9 cellular contexts compared by ENCODE assay signal in the genomic region with DNA sequence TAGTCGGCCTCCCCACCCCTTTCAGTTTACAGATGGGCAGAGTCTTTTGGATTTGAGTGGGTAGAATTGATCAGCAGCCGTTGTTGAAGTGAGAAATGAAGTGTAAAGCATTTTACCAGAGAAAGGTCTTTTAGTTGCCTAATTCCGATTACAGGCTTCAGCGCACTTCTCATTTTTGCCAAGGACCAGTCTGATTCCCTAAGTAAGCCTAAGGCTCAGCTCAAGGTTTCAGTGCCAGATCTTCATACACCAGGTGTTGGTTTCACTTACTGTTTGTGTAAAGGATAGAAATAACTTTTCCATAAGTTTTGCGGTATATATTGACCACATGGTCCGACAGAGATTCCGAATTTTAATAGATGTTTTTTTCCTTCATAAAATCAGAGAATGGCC.
A peak's percentile ranks its signal among the peaks of the same experiment; 100 is the strongest.
DNase-seq lines count a peak whose midpoint lies in the region; ATAC-seq, FAIRE-seq and TF ChIP-seq lines count a peak whose summit lies in the region.
"Had no signal": no experiment of that assay in that cellular context is flagged by ENCODE, and none has a peak within 500 bp of the region (broad histone marks: within the 10 kb centered on the region; RNA-seq: fewer than 3 reads in every experiment).

No MANE protein-coding gene starts in this region.

- H3K4me1 ChIP-seq in GM12878 (ENCODE audit: control insufficient read depth, insufficient read depth, low read length) = peaks cover 30% of the 10 kb centered on the region
- H3K4me1 ChIP-seq in muscle layer of colon (ENCODE audit: insufficient read depth, low read length) = peaks cover 61% of the 10 kb centered on the region
- H3K4me1 ChIP-seq in mucosa of descending colon (ENCODE audit: low read depth) = peaks cover 35% of the 10 kb centered on the region

- BruUV-seq in GM12878 (replicated peaks; lab: Mats Ljungman, UMichigan) = no TSS peak

- no peak for TF ChIP-seq CTCF in GM12878 (IDR thresholded peaks at IDR 0.05 in 2 of 3, conservative IDR thresholded peaks at IDR 0.05 in 1 of 3; ENCODE audit: control insufficient read depth in 2 of 3, extremely low read depth in 1 of 3, insufficient read depth in 1 of 3, low read depth in 3 of 3, low read length in 3 of 3)
- no peak for TF ChIP-seq CTCF in mucosa of descending colon (IDR thresholded peaks at IDR 0.05)

- peak overlapping the region; percentile 84 for H3K4me3 Mint-ChIP-seq in stimulated activated naive CD8-positive, alpha-beta T cell treated with anti-CD3 and anti-CD28 coated beads, Interleukin-15, Interleukin-2, amounts not matched to agents 100 ng/mL and 50 ng/mL, for 24 hours

- peaks cover 6% of the 10 kb centered on the region; the same call in 1 of the 2 replicates for H4K20me1 ChIP-seq in GM12878 (ENCODE audit: control insufficient read depth, insufficient read depth)

- peaks cover 64% of the 10 kb centered on the region for H3K4me1 Mint-ChIP-seq in stimulated activated naive CD8-positive, alpha-beta T cell treated with anti-CD3 and anti-CD28 coated beads, Interleukin-15, Interleukin-2, amounts not matched to agents 100 ng/mL and 50 ng/mL, for 24 hours (ENCODE audit: low read depth)

- in situ Hi-C loops in GM12878 (cut with MboI) = no loop called here

- peaks cover 6% of the 10 kb centered on the region for H3K79me2 ChIP-seq in GM12878 (ENCODE audit: control insufficient read depth, insufficient read depth, low read length)

- H3K27me3 Mint-ChIP-seq in stimulated activated naive CD8-positive, alpha-beta T cell treated with anti-CD3 and anti-CD28 coated beads, Interleukin-15, Interleukin-2, amounts not matched to agents 100 ng/mL and 50 ng/mL, for 24 hours = no peaks in the 10 kb centered on the region

- TF ChIP-seq POLR2A in GM12878 (IDR thresholded peaks at IDR 0.05; ENCODE audit: low read depth, low read length) = no peak

- CTCF ChIA-PET in GM12878 (lab: Yijun Ruan, JAX) = interaction anchor here (1.0 kb wide), 1 partner anchor 131 kb away, joined by 4 read pairs; no protein-coding TSS in a partner anchor

- H3K4me2 ChIP-seq in GM12878 (ENCODE audit: control insufficient read depth, insufficient read depth) = peak overlapping the region; percentile 81; the same call in 1 of the 2 replicates

- TF ChIP-seq EP300 in GM12878 (IDR thresholded peaks at IDR 0.05; ENCODE audit: borderline replicate concordance in 1 of 2, control insufficient read depth in 1 of 2, low read depth in 2 of 2, low read length in 2 of 2) = no peak

- no peak overlapping the region for H2AFZ ChIP-seq in GM12878 (ENCODE audit: control insufficient read depth, low read depth, low read length)

- TF ChIP-seq RAD21 in GM12878 (IDR thresholded peaks at IDR 0.05; ENCODE audit: insufficient read depth, low read depth, low read length) = no peak

- H3K36me3 ChIP-seq in GM12878 (ENCODE audit: control insufficient read depth in 2 of 2, insufficient read depth in 2 of 2, low read length in 1 of 2) (peaks cover 0 to 3% of the 10 kb centered on the region in 2 experiments; a peak in 2 of 4 replicates), muscle layer of colon (ENCODE audit: insufficient read depth, low read length) (no peaks in the 10 kb centered on the region), mucosa of descending colon (ENCODE audit: low read depth) (no peaks in the 10 kb centered on the region)

- H3K27me3 ChIP-seq in GM12878 (replicated peaks in 1 of 2; ENCODE audit: control insufficient read depth in 2 of 2, insufficient read depth in 2 of 2, low read length in 1 of 2) (no peaks in the 10 kb centered on the region), muscle layer of colon (ENCODE audit: control insufficient read depth in 1 of 2, insufficient read depth in 2 of 2, low read length in 2 of 2) (no peaks in the 10 kb centered on the region)

- H3K27ac ChIP-seq in GM12878 (ENCODE audit: control insufficient read depth, insufficient read depth) = no peak overlapping the region
- H3K27ac ChIP-seq in muscle layer of colon (ENCODE audit: low read depth, low read length) = peak overlapping the region; percentile 79

- H3K9me3 Mint-ChIP-seq in stimulated activated naive CD8-positive, alpha-beta T cell treated with anti-CD3 and anti-CD28 coated beads, Interleukin-15, Interleukin-2, amounts not matched to agents 100 ng/mL and 50 ng/mL, for 24 hours = no peaks in the 10 kb centered on the region

- POLR2A ChIA-PET in GM12878 (lab: Charles Lee) = interaction anchor here (1.4 kb wide), 1 partner anchor 13 kb away, joined by 3 read pairs; no protein-coding TSS in a partner anchor

- peaks cover 19% of the 10 kb centered on the region for H3K36me3 Mint-ChIP-seq in stimulated activated naive CD8-positive, alpha-beta T cell treated with anti-CD3 and anti-CD28 coated beads, Interleukin-15, Interleukin-2, amounts not matched to agents 100 ng/mL and 50 ng/mL, for 24 hours (ENCODE audit: low read depth)

- 71% methylated on average over 7 of the region's 7 CpGs for WGBS in GM12878 (ENCODE audit: insufficient coverage, insufficient replicate concordance, low lambda C conversion rate, missing lambda C conversion rate)

- no peak for ATAC-seq in stimulated activated naive CD8-positive, alpha-beta T cell treated with anti-CD3 and anti-CD28 coated beads, Interleukin-15, Interleukin-2, amounts not matched to agents 100 U/mL and 50 U/mL, for 24 hours
- ATAC-seq in GM12878 = no peak
- no peak for ATAC-seq in HG03520 (IDR thresholded peaks at IDR 0.05; ENCODE audit: unreplicated experiment)
- no peak for ATAC-seq in mucosa of descending colon

- FAIRE-seq in GM12878 (lab: Jason Lieb, UNC) = no peak

- SMC1A ChIA-PET in GM12878 (lab: Charles Lee; ENCODE audit: uncharacterized antibody, unreplicated experiment) = interaction anchor here (0.7 to 1.3 kb wide), 3 partner anchors 12 to 102 kb away, joined by 3 to 5 read pairs (median 3); no protein-coding TSS in a partner anchor

- RAD21 ChIA-PET in GM12878 (lab: Charles Lee; ENCODE audit: unreplicated experiment) = no interaction called here

- DNase-seq in stimulated activated naive CD8-positive, alpha-beta T cell treated with anti-CD3 and anti-CD28 coated beads, Interleukin-15, Interleukin-2, amounts not matched to agents 100 U/mL and 50 U/mL, for 24 hours = no peak
- DNase-seq in GM12878 (ENCODE audit: low read depth, low spot score) (no peak), dermis blood vessel endothelial cell (no peak), NCI-H2171 treated with DMSO at 0.1 percent for 48 hours (lab: John Stamatoyannopoulos, UW) (no peak), mucosa of descending colon (no peak)
- DNase-seq: NCI-H345 had no signal

- H3K9ac ChIP-seq in GM12878 (ENCODE audit: control insufficient read depth, insufficient read depth, low read length) (no peak overlapping the region), muscle layer of colon (ENCODE audit: low read length) (peak overlapping the region; percentile 69)

- peak overlapping the region; percentile 26 for H3K27ac Mint-ChIP-seq in stimulated activated naive CD8-positive, alpha-beta T cell treated with anti-CD3 and anti-CD28 coated beads, Interleukin-15, Interleukin-2, amounts not matched to agents 100 ng/mL and 50 ng/mL, for 24 hours

- intact Hi-C loops in GM12878 (cut with micrococcal nuclease; ENCODE audit: unreplicated experiment) = no loop called here
- intact Hi-C loops in mucosa of descending colon (cut with DNase I, micrococcal nuclease) = no loop called here

- peak overlapping the region; percentile 63 for H3K4me3 ChIP-seq in GM12878
- peak overlapping the region in 1 of 2 donors; percentile 64 for H3K4me3 ChIP-seq in muscle layer of colon (ENCODE audit: low read depth in 1 of 2, low read length in 2 of 2)
- H3K4me3 ChIP-seq in mucosa of descending colon = no peak overlapping the region

- H3K9me3 ChIP-seq in GM12878 (replicated peaks; ENCODE audit: control insufficient read depth, insufficient read depth, low read length) (no peaks in the 10 kb centered on the region), muscle layer of colon (ENCODE audit: low read length) (no peaks in the 10 kb centered on the region), mucosa of descending colon (no peaks in the 10 kb centered on the region)

TF ChIP-seq in GM12878, 131 proteins besides CTCF, POLR2A, EP300 and RAD21 (continues in another document):
- no peak for TF ChIP-seq RB1 (IDR thresholded peaks at IDR 0.05; ENCODE audit: borderline replicate concordance)
- TF ChIP-seq YBX1 (IDR thresholded peaks at IDR 0.05) = no peak
- TF ChIP-seq, protein P1, sequence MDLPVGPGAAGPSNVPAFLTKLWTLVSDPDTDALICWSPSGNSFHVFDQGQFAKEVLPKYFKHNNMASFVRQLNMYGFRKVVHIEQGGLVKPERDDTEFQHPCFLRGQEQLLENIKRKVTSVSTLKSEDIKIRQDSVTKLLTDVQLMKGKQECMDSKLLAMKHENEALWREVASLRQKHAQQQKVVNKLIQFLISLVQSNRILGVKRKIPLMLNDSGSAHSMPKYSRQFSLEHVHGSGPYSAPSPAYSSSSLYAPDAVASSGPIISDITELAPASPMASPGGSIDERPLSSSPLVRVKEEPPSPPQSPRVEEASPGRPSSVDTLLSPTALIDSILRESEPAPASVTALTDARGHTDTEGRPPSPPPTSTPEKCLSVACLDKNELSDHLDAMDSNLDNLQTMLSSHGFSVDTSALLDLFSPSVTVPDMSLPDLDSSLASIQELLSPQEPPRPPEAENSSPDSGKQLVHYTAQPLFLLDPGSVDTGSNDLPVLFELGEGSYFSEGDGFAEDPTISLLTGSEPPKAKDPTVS (IDR thresholded peaks at IDR 0.05; ENCODE audit: low read depth, low read length) = no peak
- no peak for TF ChIP-seq SUPT20H (IDR thresholded peaks at IDR 0.05; ENCODE audit: borderline replicate concordance, control insufficient read depth, low read depth, low read length)
- TF ChIP-seq, protein P2, sequence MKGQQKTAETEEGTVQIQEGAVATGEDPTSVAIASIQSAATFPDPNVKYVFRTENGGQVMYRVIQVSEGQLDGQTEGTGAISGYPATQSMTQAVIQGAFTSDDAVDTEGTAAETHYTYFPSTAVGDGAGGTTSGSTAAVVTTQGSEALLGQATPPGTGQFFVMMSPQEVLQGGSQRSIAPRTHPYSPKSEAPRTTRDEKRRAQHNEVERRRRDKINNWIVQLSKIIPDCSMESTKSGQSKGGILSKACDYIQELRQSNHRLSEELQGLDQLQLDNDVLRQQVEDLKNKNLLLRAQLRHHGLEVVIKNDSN (IDR thresholded peaks at IDR 0.05; ENCODE audit: borderline replicate concordance, extremely low read length, insufficient read depth, low read depth, low read length) = no peak
- TF ChIP-seq EZH2 (IDR thresholded peaks at IDR 0.05; ENCODE audit: borderline replicate concordance, control insufficient read depth, low read depth, low read length) = no peak
- no peak for TF ChIP-seq ASH2L (IDR thresholded peaks at IDR 0.05; ENCODE audit: borderline replicate concordance, low read depth)
- TF ChIP-seq CBFB (IDR thresholded peaks at IDR 0.05; ENCODE audit: low read depth) = no peak
- TF ChIP-seq CHD2 (IDR thresholded peaks at IDR 0.05; ENCODE audit: borderline replicate concordance, low read depth, low read length) = no peak
- no peak for TF ChIP-seq ZBED1 (IDR thresholded peaks at IDR 0.05; ENCODE audit: borderline replicate concordance)
- no peak for TF ChIP-seq SUZ12 (IDR thresholded peaks at IDR 0.05; ENCODE audit: unreplicated experiment)
